Comparison of ENCODE assay signal across 8 cellular contexts in genomic region chr9:19464764-19465570, GRCh38. TPM values are rescaled to one million over a fixed set of nuclear protein-coding genes. Genes with fewer than 3 reads are reported as not detected.
DNase-seq lines count a peak whose midpoint lies in the region; ATAC-seq, FAIRE-seq and TF ChIP-seq lines count a peak whose summit lies in the region.

No MANE protein-coding gene starts in this region.

- no peak for FAIRE-seq in D721Med (lab: Jason Lieb, UNC)
- no peak for FAIRE-seq in HTR-8/SVneo (lab: Jason Lieb, UNC)

- peak; percentile 95 for ATAC-seq in GM21390 (IDR thresholded peaks at IDR 0.05; ENCODE audit: unreplicated experiment)
- peak; percentile 90 for ATAC-seq in activated naive CD8-positive, alpha-beta T cell treated with anti-CD3 and anti-CD28 coated beads, Interleukin-2, amount 50 U/mL, for 24 hours
- peak; percentile 93 to 98 (median 94) for ATAC-seq in psoas muscle
- peak; percentile 96 for ATAC-seq in upper lobe of right lung

- no peaks in the 10 kb centered on the region for H3K36me3 ChIP-seq in right atrium auricular region
- H3K36me3 ChIP-seq in psoas muscle (ENCODE audit: insufficient read depth in 1 of 2, low read depth in 1 of 2), result no peaks in the 10 kb centered on the region
- H3K36me3 ChIP-seq in upper lobe of right lung, result no peaks in the 10 kb centered on the region

- H3K36me3 Mint-ChIP-seq in activated naive CD8-positive, alpha-beta T cell treated with anti-CD3 and anti-CD28 coated beads, Interleukin-2, amount 50 U/mL, for 24 hours (ENCODE audit: low read depth), result no peaks in the 10 kb centered on the region

- H3K4me3 ChIP-seq in right atrium auricular region (peak overlapping the region; percentile 55 to 59), psoas muscle (peak overlapping the region; percentile 72), upper lobe of right lung (peak overlapping the region; percentile 55)

- H3K27me3 ChIP-seq in right atrium auricular region, result no peaks in the 10 kb centered on the region
- H3K27me3 ChIP-seq in psoas muscle (ENCODE audit: insufficient read depth in 3 of 3, low read length in 2 of 3), result no peaks in the 10 kb centered on the region
- H3K27me3 ChIP-seq in upper lobe of right lung, result no peaks in the 10 kb centered on the region

- no peak overlapping the region for H3K27ac ChIP-seq in right atrium auricular region
- H3K27ac ChIP-seq in psoas muscle, result peak overlapping the region; percentile 9
- no peak overlapping the region for H3K27ac ChIP-seq in upper lobe of right lung

- H3K4me3 Mint-ChIP-seq in activated naive CD8-positive, alpha-beta T cell treated with anti-CD3 and anti-CD28 coated beads, Interleukin-2, amount 50 U/mL, for 24 hours, result peak overlapping the region; percentile 73

- no peak overlapping the region for H3K27ac Mint-ChIP-seq in activated naive CD8-positive, alpha-beta T cell treated with anti-CD3 and anti-CD28 coated beads, Interleukin-2, amount 50 U/mL, for 24 hours

- peak; percentile 90 for DNase-seq in D721Med (ENCODE audit: insufficient read length, low spot score)
- peak; percentile 54 for DNase-seq in HTR-8/SVneo (ENCODE audit: insufficient read length, low spot score)
- peak; percentile 77 for DNase-seq in SW480 (ENCODE audit: low spot score)
- DNase-seq in activated naive CD8-positive, alpha-beta T cell treated with anti-CD3 and anti-CD28 coated beads, Interleukin-2, amount 50 U/mL, for 24 hours, result peak; percentile 76
- peak; percentile 72 for DNase-seq in right atrium auricular region (ENCODE audit: low spot score)
- DNase-seq in psoas muscle, result peak; percentile 79 to 89
- DNase-seq in upper lobe of right lung, result peak; percentile 84

- H3K4me1 Mint-ChIP-seq in activated naive CD8-positive, alpha-beta T cell treated with anti-CD3 and anti-CD28 coated beads, Interleukin-2, amount 50 U/mL, for 24 hours, result peaks cover 6% of the 10 kb centered on the region

- no peaks in the 10 kb centered on the region for H3K27me3 Mint-ChIP-seq in activated naive CD8-positive, alpha-beta T cell treated with anti-CD3 and anti-CD28 coated beads, Interleukin-2, amount 50 U/mL, for 24 hours

- H3K9me3 ChIP-seq in right atrium auricular region (no peaks in the 10 kb centered on the region), psoas muscle (no peaks in the 10 kb centered on the region), upper lobe of right lung (no peaks in the 10 kb centered on the region)

- WGBS in psoas muscle, 3 donors, result 14 to 20% (median 15%) methylated on average over 34 to 49 of the region's 49 CpGs

- TF ChIP-seq CTCF in D721Med (IDR thresholded peaks at IDR 0.05; ENCODE audit: insufficient read depth, missing control alignments) (peak; percentile 52), right atrium auricular region (IDR thresholded peaks at IDR 0.05) (peak; percentile 89 to 94), psoas muscle (IDR thresholded peaks at IDR 0.05) (peak; percentile 78), upper lobe of right lung (IDR thresholded peaks at IDR 0.05) (peak; percentile 79)

- intact Hi-C loops in psoas muscle (cut with DNase I), result loop anchor here in 1 of 2 donors (10.0 kb wide), 1 partner anchor 230 kb away; the partner anchor contains the start of gene DENND4C
- intact Hi-C loops in upper lobe of right lung (cut with DNase I), result no loop called here

- H3K4me1 ChIP-seq in right atrium auricular region (peaks cover 0 to 8% of the 10 kb centered on the region in 2 donors), psoas muscle (no peaks in the 10 kb centered on the region), upper lobe of right lung (peaks cover 5% of the 10 kb centered on the region)

- H3K9me3 Mint-ChIP-seq in activated naive CD8-positive, alpha-beta T cell treated with anti-CD3 and anti-CD28 coated beads, Interleukin-2, amount 50 U/mL, for 24 hours, result no peaks in the 10 kb centered on the region

RNA-seq across cellular contexts. Expression of gene ACER2, which starts 56.2 kb away (rescaled TPM):
- total RNA-seq in right atrium auricular region (1 to 10 TPM; 3.5 to 5.5 TPM), psoas muscle (1 to 10 TPM; 1.3 to 2.4 (median 1.6) TPM), upper lobe of right lung (5.5 TPM)
- polyA plus RNA-seq in psoas muscle, result 1 to 10 TPM in 1 of 3 donors, under 1 TPM in 2; 0.37 to 1.4 (median 0.52) TPM
